In the genomic region with DNA sequence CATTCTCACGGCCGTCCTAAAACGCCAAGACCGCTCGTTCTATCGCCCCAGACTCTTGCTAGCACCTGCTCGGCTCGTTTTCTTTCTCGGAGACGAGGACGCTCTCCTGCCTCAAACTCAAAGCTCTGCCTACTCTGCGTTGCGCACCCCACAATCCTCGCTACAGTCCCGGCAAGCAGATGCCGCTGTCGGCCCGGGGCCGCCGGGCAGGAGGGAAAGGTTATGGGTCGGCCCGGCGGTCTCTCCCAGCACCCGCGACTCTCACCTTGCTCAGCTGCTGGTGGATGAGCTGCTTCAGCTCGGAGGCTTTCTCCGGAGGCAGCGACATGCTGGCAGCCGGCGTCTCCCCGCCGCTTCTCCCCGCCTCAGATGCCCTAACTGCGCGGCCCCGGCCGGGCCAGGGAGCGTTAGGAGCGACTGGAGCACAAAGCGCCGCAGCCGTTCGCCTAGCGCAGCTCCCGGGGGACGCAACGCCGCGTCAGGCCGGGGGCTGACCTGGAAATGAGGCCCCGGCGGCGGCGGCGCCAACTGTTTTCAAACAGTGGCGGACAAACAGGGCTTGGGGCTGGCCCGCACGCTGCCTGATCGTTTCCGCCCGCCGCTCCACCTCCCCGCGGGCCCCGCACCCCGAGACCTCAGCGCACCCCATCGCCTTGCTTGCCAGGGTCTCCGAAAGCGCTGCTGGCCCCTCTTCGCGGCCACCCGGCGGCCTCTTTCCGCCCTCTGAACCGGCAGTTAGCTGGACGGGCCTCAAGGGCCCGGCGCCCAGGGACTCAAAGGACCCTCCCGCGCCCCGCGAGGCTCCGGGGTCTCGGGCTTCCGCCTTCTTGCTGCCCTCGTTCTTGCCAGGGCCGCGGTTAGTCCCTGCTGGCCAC, we compare ENCODE assay signal across 8 cellular contexts. TPM values are rescaled to one million over a fixed set of nuclear protein-coding genes. Genes with fewer than 3 reads are reported as not detected.
A peak's percentile ranks its signal among the peaks of the same experiment; 100 is the strongest.
DNase-seq lines count a peak whose midpoint lies in the region; ATAC-seq, FAIRE-seq and TF ChIP-seq lines count a peak whose summit lies in the region.

CEP76 (minus strand) TSS at position 503 of the 875 bp plus-strand sequence; CDS start at position 328, 175 bp downstream.
PSMG2 (plus strand) TSS at position 822 of the 875 bp plus-strand sequence. CDS start 66 bp downstream, outside the sequence.

- TF ChIP-seq CTCF in AG04449 (IDR thresholded peaks at IDR 0.05; ENCODE audit: insufficient read depth, low read length, missing control alignments) (no peak), activated B cell treated with CpG ODN at 0.5 μM for 24 hours (IDR thresholded peaks at IDR 0.05) (no peak), bronchial epithelial cell (IDR thresholded peaks at IDR 0.05; ENCODE audit: insufficient read depth, low read length, severe bottlenecking) (no peak)

- peak within 1 kb of the TSS; percentile 99 for H3K27ac Mint-ChIP-seq in activated B cell treated with CpG ODN at 0.5 μM for 24 hours

- DNase-seq in AG04449 (ENCODE audit: low read depth, low spot score) (no peak), NCI-H345 treated with DMSO at 0.1 percent for 48 hours (lab: John Stamatoyannopoulos, UW; ENCODE audit: unreplicated experiment) (peak; percentile 64), activated B cell treated with CpG ODN at 0.5 μM for 24 hours (peak; percentile 90), bronchial epithelial cell (ENCODE audit: low read depth) (peak; percentile 74), iris pigment epithelial cell (ENCODE audit: low read depth) (peak; percentile 91)
- DNase-seq in stimulated activated CD4-positive, alpha-beta T cell treated with anti-CD3 and anti-CD28 coated beads, Interleukin-12 subunit alpha, Interleukin-12 subunit beta, amount 100 ng/mL, for 24 hours (ENCODE audit: low read depth in 2 of 2), result peak; percentile 73 to 74

- H3K36me3 Mint-ChIP-seq in activated B cell treated with CpG ODN at 0.5 μM for 24 hours (ENCODE audit: low read depth), result peaks cover 43% of the 10 kb centered on the region

- POLR2A ChIA-PET in AG04449 (lab: Yijun Ruan, JAX), result interaction anchor here (0.5 to 1.3 kb wide), 5 partner anchors 21 to 326 kb away, joined by 3 to 4 read pairs (median 3); partner anchors contain the start of gene AFG3L2
- POLR2A ChIA-PET in activated B cell treated with CpG ODN at 0.5 μM for 24 hours (lab: Charles Lee), result interaction anchor here (0.5 to 3.0 kb wide), 17 partner anchors 9 to 921 kb away, joined by 3 to 30 read pairs (median 5); partner anchors contain the start of genes AFG3L2, CEP192, IMPA2 and PRELID3A

- peaks cover 38% of the 10 kb centered on the region for H3K4me1 Mint-ChIP-seq in activated B cell treated with CpG ODN at 0.5 μM for 24 hours

- H3K27me3 Mint-ChIP-seq in activated B cell treated with CpG ODN at 0.5 μM for 24 hours, result no peaks in the 10 kb centered on the region

- H3K4me3 ChIP-seq in AG04449 (ENCODE audit: low read depth, low read length) (peak within 1 kb of the TSS; percentile 84), bronchial epithelial cell (ENCODE audit: low read depth, low read length) (peak within 1 kb of the TSS; percentile 92)

- H3K27me3 ChIP-seq in bronchial epithelial cell (ENCODE audit: control insufficient read depth, insufficient read depth, low read length), result no peaks in the 10 kb centered on the region

- CTCF ChIA-PET in AG04449 (lab: Yijun Ruan, JAX), result interaction anchor here (0.7 to 4.5 kb wide), 7 partner anchors 10 to 320 kb away, joined by 3 to 17 read pairs (median 3); no protein-coding TSS in a partner anchor
- CTCF ChIA-PET in activated B cell treated with CpG ODN at 0.5 μM for 24 hours (lab: Charles Lee), result interaction anchor here (0.8 to 1.7 kb wide), 4 partner anchors 21 to 457 kb away, joined by 3 to 5 read pairs (median 3); no protein-coding TSS in a partner anchor

- peaks cover 2% of the 10 kb centered on the region for H3K36me3 ChIP-seq in bronchial epithelial cell (ENCODE audit: control insufficient read depth, insufficient read depth, low read length)

- FAIRE-seq in bronchial epithelial cell (lab: Jason Lieb, UNC), result no peak

- ATAC-seq in GM18870 (IDR thresholded peaks at IDR 0.05; ENCODE audit: unreplicated experiment) (peak; percentile 53), HG03103 (IDR thresholded peaks at IDR 0.05; ENCODE audit: low read depth, unreplicated experiment) (peak; percentile 76), activated B cell treated with CpG ODN at 0.5 μM for 24 hours (ENCODE audit: low read depth) (peak; percentile 88)

- H3K4me3 Mint-ChIP-seq in activated B cell treated with CpG ODN at 0.5 μM for 24 hours, result peak within 1 kb of the TSS; percentile 99

- no peaks in the 10 kb centered on the region for H3K9me3 Mint-ChIP-seq in activated B cell treated with CpG ODN at 0.5 μM for 24 hours

- intact Hi-C loops in activated B cell treated with CpG ODN at 0.5 μM for 24 hours (cut with micrococcal nuclease), result loop anchor here (1.0 to 5.0 kb wide), 13 partner anchors 44 to 1024 kb away; partner anchors contain the start of genes AFG3L2, CEP192, FAM210A and IMPA2

RNA-seq across cellular contexts. Expression of gene CEP76, which starts in this region (rescaled TPM):
- total RNA-seq in activated B cell treated with CpG ODN at 0.5 μM for 24 hours (6.4 and 6.9 TPM in 2 replicates), bronchial epithelial cell (11.3 and 11.9 TPM in 2 replicates)

RNA-seq across cellular contexts. Expression of gene PSMG2, which starts in this region (rescaled TPM):
- 67.4 and 69.1 TPM in 2 replicates for total RNA-seq in activated B cell treated with CpG ODN at 0.5 μM for 24 hours
- total RNA-seq in bronchial epithelial cell, result 41.9 and 44.7 TPM in 2 replicates
